ENCODE assay signal across 1 cellular context in the genomic region with DNA sequence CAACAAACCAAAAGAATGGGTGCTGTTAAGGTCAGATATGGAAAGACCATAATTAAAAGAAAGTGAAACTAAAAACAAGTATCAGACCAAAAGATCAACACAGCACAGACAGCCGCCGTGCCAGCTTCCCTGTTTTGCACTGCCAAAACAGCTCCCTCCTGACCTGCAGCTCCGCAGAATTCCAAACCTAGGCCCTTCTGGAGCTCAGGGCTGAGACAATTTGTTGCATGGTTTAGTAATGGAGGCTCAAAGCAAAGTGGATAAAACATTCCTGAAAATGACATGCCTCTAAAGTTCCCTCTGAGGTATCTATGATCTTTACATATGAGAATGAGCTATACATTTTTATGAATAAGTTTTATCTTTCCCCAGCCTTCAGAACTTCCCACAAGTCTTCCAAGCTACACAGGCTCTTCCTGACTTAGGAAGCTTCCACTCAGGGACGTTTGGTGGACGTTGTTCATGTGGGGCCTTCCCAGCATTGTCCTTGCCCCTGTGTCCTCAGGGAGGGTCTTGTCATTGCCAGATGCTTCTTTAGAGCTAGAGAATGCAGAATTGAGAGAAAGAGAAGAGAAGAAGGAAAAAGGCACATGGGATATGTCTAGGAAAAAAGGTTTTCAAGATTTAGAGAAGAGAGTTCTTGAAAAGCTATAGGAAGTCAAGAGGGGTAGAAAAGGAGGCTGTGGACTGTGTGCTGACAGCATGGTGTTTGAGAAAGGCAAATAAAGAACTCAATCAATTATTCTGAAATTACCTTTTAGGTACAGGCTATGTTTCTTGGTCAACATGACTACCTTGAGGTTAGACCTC.
TF ChIP-seq lines count a peak whose summit lies in the region.

No MANE protein-coding gene starts in this region.

TF ChIP-seq in H1, 55 proteins besides CTCF, POLR2A, EP300 and RAD21:
- no peak for TF ChIP-seq RBBP5 (IDR thresholded peaks at IDR 0.05; ENCODE audit: borderline replicate concordance, low read depth, low read length)
- no peak for TF ChIP-seq POU5F1 (IDR thresholded peaks at IDR 0.05; ENCODE audit: low read depth, low read length)
- no peak for TF ChIP-seq ATF2 (IDR thresholded peaks at IDR 0.05; ENCODE audit: low read length)
- no peak for TF ChIP-seq CTBP2 (IDR thresholded peaks at IDR 0.05; ENCODE audit: borderline replicate concordance, insufficient read depth, insufficient read length, low read length)
- TF ChIP-seq CEBPB (IDR thresholded peaks at IDR 0.05; ENCODE audit: low read depth, low read length) = no peak
- no peak for TF ChIP-seq TBP (IDR thresholded peaks at IDR 0.05; ENCODE audit: low read depth, low read length)
- TF ChIP-seq PHF8 (conservative IDR thresholded peaks at IDR 0.05; ENCODE audit: low read depth, low read length) = no peak
- no peak for TF ChIP-seq NANOG (IDR thresholded peaks at IDR 0.05; ENCODE audit: insufficient read depth, low read depth, low read length, poor library complexity, severe bottlenecking)
- TF ChIP-seq TAF7 (optimal IDR thresholded peaks at IDR 0.05; ENCODE audit: borderline replicate concordance, low read depth, low read length) = no peak
- no peak for TF ChIP-seq CBX5 (IDR thresholded peaks at IDR 0.05; ENCODE audit: low read depth, low read length)
